Comparison of ENCODE assay signal across 8 cellular contexts in the genomic region with DNA sequence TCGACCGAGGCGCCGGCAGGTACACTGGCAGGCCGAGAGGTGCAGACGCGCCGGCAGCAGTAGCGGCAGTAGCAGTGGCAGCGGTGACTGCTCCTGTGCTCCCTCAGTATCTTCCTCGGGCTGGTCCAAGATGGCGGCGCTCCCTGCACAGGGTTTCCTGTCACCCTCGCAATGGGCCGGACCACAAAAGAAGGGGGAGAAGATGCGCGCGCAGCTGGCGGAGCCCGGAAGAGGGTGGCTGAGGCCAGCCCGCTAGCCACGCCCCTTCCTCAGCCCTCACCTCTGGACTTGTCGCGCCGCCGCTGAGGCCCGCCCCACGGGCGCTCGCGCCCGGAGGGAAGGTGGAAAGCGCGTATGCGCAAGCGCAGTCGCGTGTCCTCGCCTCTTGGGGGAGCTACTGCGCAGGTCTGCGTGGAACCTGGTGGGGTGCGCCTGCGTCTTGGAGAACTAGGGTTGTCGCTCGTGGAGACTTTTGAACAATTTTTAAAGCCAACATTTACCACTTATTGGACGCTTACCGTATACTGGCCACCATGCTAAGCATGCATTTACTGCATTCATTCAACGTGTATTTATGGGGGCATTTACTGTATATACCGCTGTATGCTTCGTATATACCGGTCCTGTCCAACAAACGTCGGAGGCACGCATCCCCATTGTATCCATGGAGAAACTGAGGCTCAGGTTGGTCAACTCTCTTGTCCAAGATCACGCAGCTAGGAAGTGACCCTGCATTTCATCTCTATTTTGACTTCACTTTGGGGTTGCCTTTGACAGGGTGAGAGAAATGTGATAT. TPM values are rescaled to one million over a fixed set of nuclear protein-coding genes. Genes with fewer than 3 reads are reported as not detected.
DNase-seq lines count a peak whose midpoint lies in the region; ATAC-seq, FAIRE-seq and TF ChIP-seq lines count a peak whose summit lies in the region.

TSS of gene RAB14 (minus strand) at position 132 of the 796 bp plus-strand sequence. CDS start 8,457 bp downstream, outside the sequence.

- intact Hi-C loops in body of pancreas (cut with DNase I) (no loop called here), sigmoid colon (cut with DNase I) (no loop called here)

- H3K4me3 ChIP-seq in A549 (peak within 1 kb of the TSS; percentile 89), body of pancreas (peak within 1 kb of the TSS; percentile 84 to 92), sigmoid colon (peak within 1 kb of the TSS; percentile 91 to 97 (median 96))

- peak; percentile 71 for TF ChIP-seq POLR2A in A549 (IDR thresholded peaks at IDR 0.05; ENCODE audit: low read length)
- peak; percentile 82 for TF ChIP-seq POLR2A in GM18526 (IDR thresholded peaks at IDR 0.05; ENCODE audit: extremely low read depth, insufficient read length)
- peak; percentile 74 to 89 (median 88) for TF ChIP-seq POLR2A in body of pancreas (IDR thresholded peaks at IDR 0.05)
- TF ChIP-seq POLR2A in sigmoid colon (IDR thresholded peaks at IDR 0.05) = peak; percentile 59 to 60

- ATAC-seq in A549 (peak; percentile 93 to 96), HG03066 (IDR thresholded peaks at IDR 0.05; ENCODE audit: low read depth, unreplicated experiment) (peak; percentile 75), body of pancreas (peak; percentile 97)

- peak; percentile 53 for TF ChIP-seq CTCF in A549 (IDR thresholded peaks at IDR 0.05)
- peak in 6 of 7 experiments; percentile 36 to 69 (median 54) for TF ChIP-seq CTCF in body of pancreas (IDR thresholded peaks at IDR 0.05)
- peak in 3 of 4 experiments; percentile 30 to 49 (median 48) for TF ChIP-seq CTCF in sigmoid colon (IDR thresholded peaks at IDR 0.05)

- CTCF ChIA-PET in A549 (lab: Yijun Ruan, JAX) = interaction anchor here (0.6 to 2.6 kb wide), 17 partner anchors 8 to 280 kb away, joined by 3 to 26 read pairs (median 3); no protein-coding TSS in a partner anchor

- WGBS in A549 (ENCODE audit: missing lambda C conversion rate) = 2% methylated on average over 36 of the region's 55 CpGs
- WGBS in body of pancreas, 2 donors = 1 to 2% methylated on average over 21 to 55 of the region's 55 CpGs
- 1 to 2% methylated on average over 55 of the region's 55 CpGs for WGBS in sigmoid colon, 2 donors

- H3K4me1 ChIP-seq in A549 = peaks cover 34% of the 10 kb centered on the region
- H3K4me1 ChIP-seq in body of pancreas = peaks cover 35% of the 10 kb centered on the region
- peaks cover 0 to 45% (median 44%) of the 10 kb centered on the region in 4 donors for H3K4me1 ChIP-seq in sigmoid colon

- 0 out of 5 replicates have a peak, but pooled peaks of 1 of the 2 experiments have one; percentile 14 for TF ChIP-seq RAD21 in A549 (conservative IDR thresholded peaks at IDR 0.05 in 1 of 2, IDR thresholded peaks at IDR 0.05 in 1 of 2)

- H3K4me2 ChIP-seq in A549 = peak within 1 kb of the TSS; percentile 91

- TF ChIP-seq EP300 in A549 (IDR thresholded peaks at IDR 0.05) (no peak), sigmoid colon (IDR thresholded peaks at IDR 0.05) (no peak)

- DNase-seq in A549 (ENCODE audit: low read depth in 1 of 2, low spot score in 1 of 2) = peak; percentile 98 to 99
- peak; percentile 98 for DNase-seq in NCI-H2107 treated with DMSO at 0.1 percent for 48 hours (lab: John Stamatoyannopoulos, UW; ENCODE audit: unreplicated experiment)
- peak; percentile 100 for DNase-seq in body of pancreas
- DNase-seq in iPS DF 19.7 (ENCODE audit: low read depth, low spot score) = peak; percentile 75
- DNase-seq in sigmoid colon = peak; percentile 100

- POLR2A ChIA-PET in A549 (lab: Yijun Ruan, JAX) = interaction anchor here (0.6 to 1.5 kb wide), 10 partner anchors 10 to 238 kb away, joined by 3 to 4 read pairs (median 3); partner anchors contain the start of gene GSN

- FAIRE-seq in A549 (lab: Jason Lieb, UNC) (peak; percentile 43), TTC549 (lab: Jason Lieb, UNC) (peak; percentile 89)

- H3K27me3 ChIP-seq in body of pancreas (no peaks in the 10 kb centered on the region), sigmoid colon (no peaks in the 10 kb centered on the region)

- H3K9me3 ChIP-seq in A549 = no peaks in the 10 kb centered on the region
- H3K9me3 ChIP-seq in body of pancreas = no peaks in the 10 kb centered on the region
- H3K9me3 ChIP-seq in sigmoid colon = no peaks in the 10 kb centered on the region

- H3K27ac ChIP-seq in A549 (peak within 1 kb of the TSS; percentile 88 to 97), body of pancreas (peak within 1 kb of the TSS; percentile 89 to 97 (median 92)), sigmoid colon (peak within 1 kb of the TSS; percentile 94 to 98 (median 96))

- H3K36me3 ChIP-seq in body of pancreas (replicated peaks in 1 of 2; ENCODE audit: insufficient read depth in 1 of 2, low read depth in 2 of 2) = no peaks in the 10 kb centered on the region
- no peaks in the 10 kb centered on the region for H3K36me3 ChIP-seq in sigmoid colon

TF ChIP-seq in A549, 52 proteins besides CTCF, POLR2A, EP300 and RAD21:
- TF ChIP-seq MYC (IDR thresholded peaks at IDR 0.05; ENCODE audit: borderline replicate concordance, low read length) = 0 out of 2 replicates have a peak, but pooled peaks have one; percentile 45
- TF ChIP-seq ESRRA (IDR thresholded peaks at IDR 0.05; ENCODE audit: borderline replicate concordance, low read length) = no peak
- TF ChIP-seq JUN (IDR thresholded peaks at IDR 0.05) = peak in 1 of 2 experiments; percentile 73; a peak in 2 of 5 replicates
- no peak for TF ChIP-seq MAZ (IDR thresholded peaks at IDR 0.05; ENCODE audit: borderline replicate concordance, low read depth, low read length)
- peak; percentile 80 for TF ChIP-seq MAX (IDR thresholded peaks at IDR 0.05)
- TF ChIP-seq CHD4 (IDR thresholded peaks at IDR 0.05; ENCODE audit: borderline replicate concordance) = 0 out of 2 replicates have a peak, but pooled peaks have one; percentile 45
- TF ChIP-seq SREBF2 (IDR thresholded peaks at IDR 0.05) = no peak
- peak; percentile 47; the same call in 1 of the 2 replicates for TF ChIP-seq PHF8 (IDR thresholded peaks at IDR 0.05; ENCODE audit: borderline replicate concordance, low read depth)
- peak; percentile 70; the same call in 2 of the 3 replicates for TF ChIP-seq BCL3 (IDR thresholded peaks at IDR 0.05)
- TF ChIP-seq CHD2 (IDR thresholded peaks at IDR 0.05; ENCODE audit: low read length, partially characterized antibody) = no peak
- TF ChIP-seq KDM1A (IDR thresholded peaks at IDR 0.05; ENCODE audit: low read depth) = no peak
- no peak for TF ChIP-seq TP53 (CRISPR knock-in tag; IDR thresholded peaks at IDR 0.05)
- TF ChIP-seq RNF2 (IDR thresholded peaks at IDR 0.05; ENCODE audit: borderline replicate concordance, low read depth) = no peak
- TF ChIP-seq NR3C1 (IDR thresholded peaks at IDR 0.05) = no peak

RNA-seq across cellular contexts. Expression of gene RAB14, which starts in this region (rescaled TPM):
- polyA plus RNA-seq in A549 (2011; rRNA removed) = 54.1 and 55.7 TPM in 2 replicates
- 12.6 and 14.0 TPM in 2 replicates for polyA plus RNA-seq in A549 (2012; cell fraction: cytosol; rRNA removed)
- 6.3 and 11.1 TPM in 2 replicates for polyA plus RNA-seq in A549 (2012; cell fraction: nucleus; rRNA removed)
- 38.4 to 40.2 TPM (median 38.8 TPM) in 3 replicates for polyA plus RNA-seq in A549 (2017; fragmentation: RNase III; extraction: RNeasy Plus Mini Kit Qiagen cat#74134 plus additional on column Dnase treatment)
- 14.2 and 15.3 TPM in 2 replicates for polyA minus RNA-seq in A549 (2011; rRNA and poly(A)+ RNA removed)
- total RNA-seq in body of pancreas = 10 to 100 TPM; 13.5 to 21.8 TPM
- total RNA-seq in sigmoid colon = 10 to 100 TPM; 28.2 to 33.2 (median 30.4) TPM
- polyA plus RNA-seq in sigmoid colon = 10 to 100 TPM; 42.6 to 61.7 (median 42.9) TPM

Comparison
In these comparisons a context has a peak if more than half of its experiments do, and no peak if none do; other contexts are left out.
1. Peak in every context shown above with its lines: DNase-seq, ATAC-seq, H3K4me3 ChIP-seq and H3K27ac ChIP-seq.